Comparison of ENCODE assay signal across 19 cellular contexts in the genomic region with DNA sequence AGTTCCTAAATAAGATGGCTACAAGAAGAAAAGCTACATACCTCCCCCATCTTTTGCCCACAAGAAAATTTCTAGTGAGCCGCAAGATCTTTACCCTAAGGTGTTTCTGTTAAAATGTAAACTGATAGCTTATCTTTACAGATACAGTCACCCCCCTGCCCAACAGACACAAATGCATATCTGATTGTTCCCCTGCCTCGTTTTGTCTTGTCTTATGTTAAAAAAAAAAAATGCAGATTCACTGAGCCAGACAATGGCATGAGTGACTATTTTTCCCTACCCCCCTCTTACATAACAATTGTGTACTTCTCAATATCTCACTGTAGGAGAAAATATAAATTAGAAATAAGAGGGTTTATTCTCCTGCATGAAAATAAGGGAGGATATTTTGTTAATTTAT. TPM values are rescaled to one million over a fixed set of nuclear protein-coding genes. Genes with fewer than 3 reads are reported as not detected.
DNase-seq lines count a peak whose midpoint lies in the region; ATAC-seq and TF ChIP-seq lines count a peak whose summit lies in the region.
"Had no signal": no experiment of that assay in that cellular context is flagged by ENCODE, and none has a peak within 500 bp of the region (broad histone marks: within the 10 kb centered on the region; RNA-seq: fewer than 3 reads in every experiment).

No MANE protein-coding gene starts in this region.

- DNase-seq in activated CD4-positive, alpha-beta T cell treated with anti-CD3 and anti-CD28 coated beads, Interleukin-2, amount 10 ng/mL, durations not matched to agents 24 days and 14 days, result peak; percentile 8
- DNase-seq in activated CD4-positive, alpha-beta T cell treated with anti-CD3 and anti-CD28 coated beads for 1 hour, result no peak
- DNase-seq in WTC11 (ENCODE audit: low spot score) (no peak), omental fat pad (ENCODE audit: low spot score) (no peak), midbrain (lab: John Stamatoyannopoulos, UW) (no peak), NOMO-1 treated with dmso at 0.1 percent for 144 hours (lab: John Stamatoyannopoulos, UW; ENCODE audit: unreplicated experiment) (no peak)
- no peak for DNase-seq in activated effector memory CD4-positive, alpha-beta T cell treated with anti-CD3 and anti-CD28 coated beads, Interleukin-2, amount 50 U/mL, for 16 hours
- DNase-seq: 8988T; DMS 273 treated with DMSO at 0.1 percent for 48 hours; HCEC 1CT; KBM-7; NCI-H1092; NCI-H1694 treated with DMSO at 0.1 percent for 48 hours; NCI-H69; NK-92 treated with Interleukin-12 subunit alpha and Interleukin-12 subunit beta, amount 100 ng/mL, for 24 hours; PC-3 had no signal

- TF ChIP-seq CTCF in WTC11 (IDR thresholded peaks at IDR 0.05) (no peak), omental fat pad (IDR thresholded peaks at IDR 0.05) (no peak)

- peaks cover 73% of the 10 kb centered on the region for H3K36me3 Mint-ChIP-seq in activated CD4-positive, alpha-beta T cell treated with anti-CD3 and anti-CD28 coated beads, Interleukin-2, amount 10 ng/mL, durations not matched to agents 24 days and 14 days (ENCODE audit: low read depth)
- peaks cover 65% of the 10 kb centered on the region for H3K36me3 Mint-ChIP-seq in WTC11

- H3K4me1 ChIP-seq in iPS-20b (ENCODE audit: insufficient read depth, low read length), result peaks cover 30% of the 10 kb centered on the region
- H3K4me1 ChIP-seq: BLaER1 treated with 17β-estradiol and CSF1 and Interleukin-3, amounts not matched to agents 10 nM and 100 nM had no signal

- H3K9ac ChIP-seq in iPS-20b (ENCODE audit: low read depth, low read length), result peak overlapping the region; percentile 48; the same call in 1 of the 2 replicates
- H3K9ac ChIP-seq: BLaER1 treated with 17β-estradiol and CSF1 and Interleukin-3, amounts not matched to agents 10 nM and 100 nM had no signal

- peaks cover 23% of the 10 kb centered on the region for H3K9me3 Mint-ChIP-seq in activated CD4-positive, alpha-beta T cell treated with anti-CD3 and anti-CD28 coated beads, Interleukin-2, amount 10 ng/mL, durations not matched to agents 24 days and 14 days
- H3K9me3 Mint-ChIP-seq in WTC11, result peaks cover 34% of the 10 kb centered on the region

- peak overlapping the region; percentile 7 for H3K27ac ChIP-seq in iPS-20b (ENCODE audit: low read length)
- H3K27ac ChIP-seq: BLaER1 treated with 17β-estradiol and CSF1 and Interleukin-3, amounts not matched to agents 10 nM and 100 nM; SK-N-MC had no signal

- intact Hi-C loops in activated CD4-positive, alpha-beta T cell treated with anti-CD3 and anti-CD28 coated beads, Interleukin-2, amount 10 ng/mL, durations not matched to agents 24 days and 14 days (cut with micrococcal nuclease), result no loop called here

- no peaks in the 10 kb centered on the region for H3K27me3 Mint-ChIP-seq in activated CD4-positive, alpha-beta T cell treated with anti-CD3 and anti-CD28 coated beads, Interleukin-2, amount 10 ng/mL, durations not matched to agents 24 days and 14 days
- peaks cover 6% of the 10 kb centered on the region; the same call in 1 of the 2 replicates for H3K27me3 Mint-ChIP-seq in WTC11 (ENCODE audit: low read depth)

- H3K4me3 ChIP-seq in iPS-20b (ENCODE audit: low read length), result peak overlapping the region; percentile 48
- H3K4me3 ChIP-seq: BLaER1 treated with 17β-estradiol and CSF1 and Interleukin-3, amounts not matched to agents 10 nM and 100 nM; SK-N-MC had no signal

- POLR2A ChIA-PET in WTC11 (lab: Charles Lee), result no interaction called here

- H3K4me3 Mint-ChIP-seq in activated CD4-positive, alpha-beta T cell treated with anti-CD3 and anti-CD28 coated beads, Interleukin-2, amount 10 ng/mL, durations not matched to agents 24 days and 14 days, result no peak overlapping the region
- peak overlapping the region; percentile 26; the same call in 1 of the 2 replicates for H3K4me3 Mint-ChIP-seq in WTC11

- CTCF ChIA-PET in WTC11 (lab: Charles Lee), result interaction anchor here (1.1 kb wide), 1 partner anchor 8 kb away, joined by 3 read pairs; no protein-coding TSS in a partner anchor

- no peak overlapping the region for H3K27ac Mint-ChIP-seq in activated CD4-positive, alpha-beta T cell treated with anti-CD3 and anti-CD28 coated beads, Interleukin-2, amount 10 ng/mL, durations not matched to agents 24 days and 14 days
- peak overlapping the region; percentile 29; the same call in 1 of the 2 replicates for H3K27ac Mint-ChIP-seq in WTC11

- ATAC-seq in WTC11 (no peak), omental fat pad (ENCODE audit: low FRiP score) (no peak)
- ATAC-seq: PC-3 had no signal

- peaks cover 3% of the 10 kb centered on the region for H3K4me1 Mint-ChIP-seq in activated CD4-positive, alpha-beta T cell treated with anti-CD3 and anti-CD28 coated beads, Interleukin-2, amount 10 ng/mL, durations not matched to agents 24 days and 14 days
- peaks cover 33% of the 10 kb centered on the region for H3K4me1 Mint-ChIP-seq in WTC11

- peaks cover 55% of the 10 kb centered on the region for H3K36me3 ChIP-seq in iPS-20b (ENCODE audit: insufficient read depth, low read depth, low read length)

- H3K9me3 ChIP-seq in iPS-20b (ENCODE audit: insufficient read depth, low read depth, low read length), result peaks cover 20% of the 10 kb centered on the region

- no peaks in the 10 kb centered on the region for H3K27me3 ChIP-seq in iPS-20b (ENCODE audit: insufficient read depth, low read length)
- H3K27me3 ChIP-seq: BLaER1 treated with 17β-estradiol and CSF1 and Interleukin-3, amounts not matched to agents 10 nM and 100 nM had no signal

TF ChIP-seq in WTC11, 78 proteins besides CTCF, POLR2A, EP300 and RAD21 (continues in another document):
- TF ChIP-seq HMGA2 (CRISPR knock-in tag; IDR thresholded peaks at IDR 0.05), result no peak
- TF ChIP-seq NFE2L1 (CRISPR knock-in tag; IDR thresholded peaks at IDR 0.05), result no peak
- no peak for TF ChIP-seq JAZF1 (CRISPR knock-in tag; IDR thresholded peaks at IDR 0.05)
- TF ChIP-seq TCF7 (CRISPR knock-in tag; IDR thresholded peaks at IDR 0.05; ENCODE audit: low read depth), result no peak
- no peak for TF ChIP-seq GTF2I (CRISPR knock-in tag; conservative IDR thresholded peaks at IDR 0.05)
- TF ChIP-seq, protein P1, sequence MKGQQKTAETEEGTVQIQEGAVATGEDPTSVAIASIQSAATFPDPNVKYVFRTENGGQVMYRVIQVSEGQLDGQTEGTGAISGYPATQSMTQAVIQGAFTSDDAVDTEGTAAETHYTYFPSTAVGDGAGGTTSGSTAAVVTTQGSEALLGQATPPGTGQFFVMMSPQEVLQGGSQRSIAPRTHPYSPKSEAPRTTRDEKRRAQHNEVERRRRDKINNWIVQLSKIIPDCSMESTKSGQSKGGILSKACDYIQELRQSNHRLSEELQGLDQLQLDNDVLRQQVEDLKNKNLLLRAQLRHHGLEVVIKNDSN (CRISPR knock-in tag; IDR thresholded peaks at IDR 0.05), result no peak
- TF ChIP-seq OVOL2 (CRISPR knock-in tag; IDR thresholded peaks at IDR 0.05; ENCODE audit: borderline replicate concordance), result no peak
- TF ChIP-seq, protein P2, sequence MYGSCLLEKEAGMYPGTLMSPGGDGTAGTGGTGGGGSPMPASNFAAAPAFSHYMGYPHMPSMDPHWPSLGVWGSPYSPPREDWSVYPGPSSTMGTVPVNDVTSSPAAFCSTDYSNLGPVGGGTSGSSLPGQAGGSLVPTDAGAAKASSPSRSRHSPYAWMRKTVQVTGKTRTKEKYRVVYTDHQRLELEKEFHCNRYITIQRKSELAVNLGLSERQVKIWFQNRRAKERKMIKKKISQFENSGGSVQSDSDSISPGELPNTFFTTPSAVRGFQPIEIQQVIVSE (CRISPR knock-in tag; IDR thresholded peaks at IDR 0.05; ENCODE audit: borderline replicate concordance), result no peak
- no peak for TF ChIP-seq SMAD4 (CRISPR knock-in tag; IDR thresholded peaks at IDR 0.05)
- TF ChIP-seq ZNF281 (CRISPR knock-in tag; IDR thresholded peaks at IDR 0.05), result no peak
- TF ChIP-seq ZNF219 (CRISPR knock-in tag; IDR thresholded peaks at IDR 0.05; ENCODE audit: borderline replicate concordance), result no peak
- no peak for TF ChIP-seq NR1H2 (CRISPR knock-in tag; IDR thresholded peaks at IDR 0.05)
- TF ChIP-seq RORB (CRISPR knock-in tag; IDR thresholded peaks at IDR 0.05), result no peak
- TF ChIP-seq GABPB1 (CRISPR knock-in tag; IDR thresholded peaks at IDR 0.05), result no peak

RNA-seq across cellular contexts. Expression of gene ZNF138, which starts 8.5 kb away (rescaled TPM):
- total RNA-seq in activated CD4-positive, alpha-beta T cell treated with anti-CD3 and anti-CD28 coated beads, Interleukin-2, amount 10 ng/mL, durations not matched to agents 24 days and 14 days, result 8.6 and 9.2 TPM in 2 replicates
- total RNA-seq in WTC11 (2021) (15.4 to 21.4 TPM (median 16.0 TPM) in 3 replicates), omental fat pad (10 to 100 TPM in 1 of 4 donors, 1 to 10 TPM in 3; 4.1 to 13.9 (median 7.8) TPM)
